Comparison of ENCODE assay signal across 11 cellular contexts in genomic region chrX:87310780-87311179, GRCh38.
"Had no signal": no experiment of that assay in that cellular context is flagged by ENCODE, and none has a peak within 500 bp of the region (broad histone marks: within the 10 kb centered on the region; RNA-seq: fewer than 3 reads in every experiment).

No MANE protein-coding gene starts in this region.

- H3K4me3 ChIP-seq: GM23248, GM23338, HAP-1 had no signal

- FAIRE-seq: H1, H54 had no signal

- H3K27ac Mint-ChIP-seq: GM23338, H9, HFFc6 had no signal

- H3K4me3 Mint-ChIP-seq: GM23338, H9, HFFc6 had no signal

- H3K4me1 Mint-ChIP-seq: GM23338 had no signal

- H3K27ac ChIP-seq: GM23248 had no signal

- H2AFZ ChIP-seq: GM23248, GM23338 had no signal

- DNase-seq: GM23248, GOT3, H7, H9, HCEC 1CT, HFFc6 had no signal

- ATAC-seq: GM23338, HCT116 had no signal

- H3K36me3 ChIP-seq: HAP-1 had no signal

- H3K4me2 ChIP-seq: GM23338 had no signal

- H3K9me3 Mint-ChIP-seq: HFFc6 had no signal

- H3K9ac ChIP-seq: GM23248 had no signal
